In genomic region chr3:132007617-132008016, GRCh38 we compare ENCODE assay signal across 4 cellular contexts. TPM values are rescaled to one million over a fixed set of nuclear protein-coding genes. Genes with fewer than 3 reads are reported as not detected.
"Had no signal": no experiment of that assay in that cellular context is flagged by ENCODE, and none has a peak within 500 bp of the region (broad histone marks: within the 10 kb centered on the region; RNA-seq: fewer than 3 reads in every experiment).

No MANE protein-coding gene starts in this region.

- H3K4me3 ChIP-seq: GM12878 had no signal

- ATAC-seq: GM12878 had no signal

- DNase-seq: GDM1, GF-D8 had no signal

RNA-seq across cellular contexts. Expression of gene CPNE4, which starts 27.2 kb away (rescaled TPM):
- total RNA-seq: G401 had no signal
